9 cellular contexts compared by ENCODE assay signal in genomic region chr3:27360113-27361078, GRCh38. TPM values are rescaled to one million over a fixed set of nuclear protein-coding genes. Genes with fewer than 3 reads are reported as not detected.
DNase-seq lines count a peak whose midpoint lies in the region; ATAC-seq and TF ChIP-seq lines count a peak whose summit lies in the region.
"Had no signal": no experiment of that assay in that cellular context is flagged by ENCODE, and none has a peak within 500 bp of the region (broad histone marks: within the 10 kb centered on the region; RNA-seq: fewer than 3 reads in every experiment).

No MANE protein-coding gene starts in this region.

- no peak overlapping the region for H3K27ac ChIP-seq in psoas muscle
- H3K27ac ChIP-seq: KMS-11 had no signal

- intact Hi-C loops in psoas muscle (cut with DNase I), result loop anchor here in 1 of 2 donors (5.0 kb wide), 2 partner anchors 48 to 67 kb away; no protein-coding TSS in a partner anchor

- no peak overlapping the region for H3K4me3 ChIP-seq in BE2C (ENCODE audit: low read depth, low read length)
- no peak overlapping the region for H3K4me3 ChIP-seq in psoas muscle

- no peaks in the 10 kb centered on the region for H3K4me1 ChIP-seq in BE2C
- H3K4me1 ChIP-seq in psoas muscle, result no peaks in the 10 kb centered on the region

- H3K36me3 ChIP-seq in BE2C (no peaks in the 10 kb centered on the region), psoas muscle (ENCODE audit: insufficient read depth in 1 of 2, low read depth in 1 of 2) (no peaks in the 10 kb centered on the region)

- peak; percentile 62 to 65 for DNase-seq in NCI-H526 (lab: John Stamatoyannopoulos, UW)
- peak; percentile 53 for DNase-seq in iris pigment epithelial cell (ENCODE audit: low read depth)
- DNase-seq in BE2C, result no peak
- no peak for DNase-seq in psoas muscle
- no peak for DNase-seq in dedifferentiated amniotic fluid mesenchymal stem cell (ENCODE audit: extremely low spot score)

- H3K9me3 ChIP-seq in BE2C (no peaks in the 10 kb centered on the region), psoas muscle (no peaks in the 10 kb centered on the region)

- H3K27me3 ChIP-seq in BE2C (no peaks in the 10 kb centered on the region), psoas muscle (ENCODE audit: insufficient read depth in 3 of 3, low read length in 2 of 3) (no peaks in the 10 kb centered on the region)

- WGBS in psoas muscle, 3 donors, result 63 to 71% (median 66%) methylated on average over 7 of the region's 7 CpGs

- no peak for TF ChIP-seq CTCF in BE2C (IDR thresholded peaks at IDR 0.05; ENCODE audit: low read depth, low read length)
- TF ChIP-seq CTCF in psoas muscle (IDR thresholded peaks at IDR 0.05), result no peak

- peak; percentile 49 for ATAC-seq in GM18517 (IDR thresholded peaks at IDR 0.05; ENCODE audit: unreplicated experiment)
- ATAC-seq in HG02981 (IDR thresholded peaks at IDR 0.05; ENCODE audit: unreplicated experiment), result peak; percentile 43
- no peak for ATAC-seq in GM18519 (IDR thresholded peaks at IDR 0.05; ENCODE audit: low FRiP score, unreplicated experiment)
- no peak for ATAC-seq in psoas muscle

RNA-seq across cellular contexts. Expression of gene NEK10, which starts 8.8 kb away (rescaled TPM):
- polyA plus RNA-seq in BE2C (2012; ENCODE audit: insufficient read depth, insufficient read length, low read depth), result not detected
- 10 to 100 TPM in 1 of 4 donors, 1 to 10 TPM in 3; 5.0 to 16.6 (median 6.4) TPM for total RNA-seq in psoas muscle
- polyA plus RNA-seq in psoas muscle, result 1 to 10 TPM in 2 of 3 donors, under 1 TPM in 1; 0.44 to 4.1 (median 1.3) TPM

Comparison
In these comparisons a context has a peak if more than half of its experiments do, and no peak if none do; other contexts are left out.
1. ATAC-seq: peak in GM18517 (single experiment) and HG02981 (single experiment); none in GM18519 (single experiment) and psoas muscle (0 of 4).
2. DNase-seq: peak in NCI-H526 (2 of 2) and iris pigment epithelial cell (single experiment); none in BE2C (single experiment), psoas muscle (0 of 2) and dedifferentiated amniotic fluid mesenchymal stem cell (single experiment).